In genomic region chrX:15335135-15336022, GRCh38 we compare ENCODE assay signal across 8 cellular contexts. TPM values are rescaled to one million over a fixed set of nuclear protein-coding genes. Genes with fewer than 3 reads are reported as not detected.
DNase-seq lines count a peak whose midpoint lies in the region; ATAC-seq and TF ChIP-seq lines count a peak whose summit lies in the region.

Gene PIGA, minus strand, starts transcription at chrX:15335523. Its CDS starts 3,593 bp downstream, at chrX:15331930.

- peak within 1 kb of the TSS; percentile 94 for H3K27ac Mint-ChIP-seq in activated CD4-positive, alpha-beta T cell treated with anti-CD3 and anti-CD28 coated beads, Interleukin-2, amount 10 ng/mL, durations not matched to agents 24 days and 14 days

- no peak for TF ChIP-seq CTCF in BJ (IDR thresholded peaks at IDR 0.05; ENCODE audit: insufficient read depth, low read depth, low read length)

- H3K36me3 Mint-ChIP-seq in activated CD4-positive, alpha-beta T cell treated with anti-CD3 and anti-CD28 coated beads, Interleukin-2, amount 10 ng/mL, durations not matched to agents 24 days and 14 days (ENCODE audit: low read depth), result peaks cover 3% of the 10 kb centered on the region

- POLR2A ChIA-PET in BJ (lab: Charles Lee), result interaction anchor here (0.6 kb wide), 1 partner anchor 44 kb away, joined by 19 read pairs; no protein-coding TSS in a partner anchor

- peaks cover 9% of the 10 kb centered on the region for H3K4me1 Mint-ChIP-seq in activated CD4-positive, alpha-beta T cell treated with anti-CD3 and anti-CD28 coated beads, Interleukin-2, amount 10 ng/mL, durations not matched to agents 24 days and 14 days

- intact Hi-C loops in activated CD4-positive, alpha-beta T cell treated with anti-CD3 and anti-CD28 coated beads, Interleukin-2, amount 10 ng/mL, durations not matched to agents 24 days and 14 days (cut with micrococcal nuclease), result loop anchor here (1.0 to 10.0 kb wide), 4 partner anchors 181 to 519 kb away; partner anchors contain the start of genes AP1S2, FANCB and MOSPD2

- peak within 1 kb of the TSS; percentile 94 for H3K4me3 Mint-ChIP-seq in activated CD4-positive, alpha-beta T cell treated with anti-CD3 and anti-CD28 coated beads, Interleukin-2, amount 10 ng/mL, durations not matched to agents 24 days and 14 days

- ATAC-seq in GM19324 (IDR thresholded peaks at IDR 0.05; ENCODE audit: low FRiP score, unreplicated experiment) (peak; percentile 100), HG03469 (IDR thresholded peaks at IDR 0.05; ENCODE audit: unreplicated experiment) (peak; percentile 96)

- peak within 1 kb of the TSS; percentile 65 for H3K4me3 ChIP-seq in BJ (ENCODE audit: low read depth, low read length)

- DNase-seq in BJ (ENCODE audit: low read depth) (peak; percentile 88), NCI-H526 treated with DMSO at 0.1 percent for 48 hours (lab: John Stamatoyannopoulos, UW) (peak; percentile 95), cortex of kidney (lab: John Stamatoyannopoulos, UW) (peak; percentile 33), left kidney (ENCODE audit: low read depth, low spot score) (peak; percentile 98)
- DNase-seq in activated CD4-positive, alpha-beta T cell treated with anti-CD3 and anti-CD28 coated beads, Interleukin-2, amount 10 ng/mL, durations not matched to agents 24 days and 14 days, result peak; percentile 97
- peak; percentile 86 to 87 for DNase-seq in stimulated activated CD4-positive, alpha-beta T cell treated with anti-CD3 and anti-CD28 coated beads, Interleukin-2, amount 100 ng/mL, for 24 hours

- H3K27me3 ChIP-seq in BJ (ENCODE audit: control insufficient read depth, insufficient read depth, low read length), result no peaks in the 10 kb centered on the region

- CTCF ChIA-PET in BJ (lab: Yijun Ruan, JAX), result interaction anchor here (0.6 kb wide), 1 partner anchor 38 kb away, joined by 3 read pairs; no protein-coding TSS in a partner anchor

- peaks cover 11% of the 10 kb centered on the region for H3K27me3 Mint-ChIP-seq in activated CD4-positive, alpha-beta T cell treated with anti-CD3 and anti-CD28 coated beads, Interleukin-2, amount 10 ng/mL, durations not matched to agents 24 days and 14 days

- H3K9me3 Mint-ChIP-seq in activated CD4-positive, alpha-beta T cell treated with anti-CD3 and anti-CD28 coated beads, Interleukin-2, amount 10 ng/mL, durations not matched to agents 24 days and 14 days, result no peaks in the 10 kb centered on the region

- peaks cover 4% of the 10 kb centered on the region; the same call in 1 of the 2 replicates for H3K36me3 ChIP-seq in BJ (ENCODE audit: control insufficient read depth, insufficient read depth, low read length)

RNA-seq across cellular contexts. Expression of gene PIGA, which starts in this region (rescaled TPM):
- 2.8 and 6.3 TPM in 2 replicates for polyA plus RNA-seq in BJ (2011; rRNA removed)
- polyA minus RNA-seq in BJ (2011; rRNA and poly(A)+ RNA removed), result 3.2 and 4.7 TPM in 2 replicates
- total RNA-seq in activated CD4-positive, alpha-beta T cell treated with anti-CD3 and anti-CD28 coated beads, Interleukin-2, amount 10 ng/mL, durations not matched to agents 24 days and 14 days, result 29.4 and 33.9 TPM in 2 replicates

Comparison
In these comparisons a context has a peak if more than half of its experiments do, and no peak if none do; other contexts are left out.
1. Peak in every context shown above with its lines: DNase-seq, ATAC-seq and H3K4me3 ChIP-seq.
2. DNase-seq: peak in every context shown above with its lines; median percentile 98 in left kidney; 97 in activated CD4-positive, alpha-beta T cell treated with anti-CD3 and anti-CD28 coated beads, Interleukin-2, amount 10 ng/mL, durations not matched to agents 24 days and 14 days; 95 in NCI-H526 treated with DMSO at 0.1 percent for 48 hours; 88 in BJ; 86 in stimulated activated CD4-positive, alpha-beta T cell treated with anti-CD3 and anti-CD28 coated beads, Interleukin-2, amount 100 ng/mL, for 24 hours; 33 in cortex of kidney.